ENCODE assay signal across 8 cellular contexts in genomic region chr19:1725100-1726064, GRCh38. TPM values are rescaled to one million over a fixed set of nuclear protein-coding genes. Genes with fewer than 3 reads are reported as not detected.
DNase-seq lines count a peak whose midpoint lies in the region; ATAC-seq, FAIRE-seq and TF ChIP-seq lines count a peak whose summit lies in the region.

No MANE protein-coding gene starts in this region.

- TF ChIP-seq CTCF in right atrium auricular region (IDR thresholded peaks at IDR 0.05) (no peak), bronchial epithelial cell (IDR thresholded peaks at IDR 0.05; ENCODE audit: insufficient read depth, low read length, severe bottlenecking) (peak; percentile 1)

- DNase-seq in Right ventricle myocardium superior (peak; percentile 55), right atrium auricular region (ENCODE audit: low spot score) (no peak), RPMI8226 (peak; percentile 33), bronchial epithelial cell (ENCODE audit: low read depth) (no peak), islet precursor cell (peak; percentile 86)
- peak in 2 of 3 donors; percentile 28 to 52 for DNase-seq in stimulated activated CD4-positive, alpha-beta T cell treated with anti-CD3 and anti-CD28 coated beads, Interleukin-12 subunit alpha, Interleukin-12 subunit beta, amount 100 ng/mL, for 48 hours (ENCODE audit: low read depth in 2 of 3, low spot score in 1 of 3)

- peaks cover 0 to 7% of the 10 kb centered on the region in 2 donors for H3K4me1 ChIP-seq in right atrium auricular region

- ATAC-seq in Right ventricle myocardium superior (ENCODE audit: poor library complexity) (peak; percentile 82), HG02623 (IDR thresholded peaks at IDR 0.05; ENCODE audit: unreplicated experiment) (no peak), GM21529 (IDR thresholded peaks at IDR 0.05; ENCODE audit: unreplicated experiment) (no peak)

- no peak overlapping the region for H3K27ac ChIP-seq in right atrium auricular region

- FAIRE-seq in bronchial epithelial cell (lab: Jason Lieb, UNC) = no peak

- H3K36me3 ChIP-seq in right atrium auricular region = no peaks in the 10 kb centered on the region
- no peaks in the 10 kb centered on the region for H3K36me3 ChIP-seq in bronchial epithelial cell (ENCODE audit: control insufficient read depth, insufficient read depth, low read length)

- H3K9me3 ChIP-seq in right atrium auricular region = no peaks in the 10 kb centered on the region

- H3K27me3 ChIP-seq in right atrium auricular region (peaks cover 3 to 13% of the 10 kb centered on the region in 2 donors), bronchial epithelial cell (ENCODE audit: control insufficient read depth, insufficient read depth, low read length) (peaks cover 3% of the 10 kb centered on the region)

- peak overlapping the region in 1 of 2 donors; percentile 51 for H3K4me3 ChIP-seq in right atrium auricular region
- H3K4me3 ChIP-seq in bronchial epithelial cell (ENCODE audit: low read depth, low read length) = peak overlapping the region; percentile 39

- intact Hi-C loops in Right ventricle myocardium superior (cut with DNase I) = no loop called here

RNA-seq across cellular contexts. Expression of gene ONECUT3, which starts 27.9 kb away (rescaled TPM):
- total RNA-seq in Right ventricle myocardium superior = not detected
- not detected for total RNA-seq in right atrium auricular region
- total RNA-seq in bronchial epithelial cell = under 0.01 TPM in 2 replicates

Comparison
In these comparisons a context has a peak if more than half of its experiments do, and no peak if none do; other contexts are left out.
1. DNase-seq: peak in Right ventricle myocardium superior (single experiment), RPMI8226 (single experiment), islet precursor cell (single experiment) and stimulated activated CD4-positive, alpha-beta T cell treated with anti-CD3 and anti-CD28 coated beads, Interleukin-12 subunit alpha, Interleukin-12 subunit beta, amount 100 ng/mL, for 48 hours (2 of 3); none in right atrium auricular region (single experiment) and bronchial epithelial cell (single experiment).